Comparison of ENCODE assay signal across 8 cellular contexts in the genomic region with DNA sequence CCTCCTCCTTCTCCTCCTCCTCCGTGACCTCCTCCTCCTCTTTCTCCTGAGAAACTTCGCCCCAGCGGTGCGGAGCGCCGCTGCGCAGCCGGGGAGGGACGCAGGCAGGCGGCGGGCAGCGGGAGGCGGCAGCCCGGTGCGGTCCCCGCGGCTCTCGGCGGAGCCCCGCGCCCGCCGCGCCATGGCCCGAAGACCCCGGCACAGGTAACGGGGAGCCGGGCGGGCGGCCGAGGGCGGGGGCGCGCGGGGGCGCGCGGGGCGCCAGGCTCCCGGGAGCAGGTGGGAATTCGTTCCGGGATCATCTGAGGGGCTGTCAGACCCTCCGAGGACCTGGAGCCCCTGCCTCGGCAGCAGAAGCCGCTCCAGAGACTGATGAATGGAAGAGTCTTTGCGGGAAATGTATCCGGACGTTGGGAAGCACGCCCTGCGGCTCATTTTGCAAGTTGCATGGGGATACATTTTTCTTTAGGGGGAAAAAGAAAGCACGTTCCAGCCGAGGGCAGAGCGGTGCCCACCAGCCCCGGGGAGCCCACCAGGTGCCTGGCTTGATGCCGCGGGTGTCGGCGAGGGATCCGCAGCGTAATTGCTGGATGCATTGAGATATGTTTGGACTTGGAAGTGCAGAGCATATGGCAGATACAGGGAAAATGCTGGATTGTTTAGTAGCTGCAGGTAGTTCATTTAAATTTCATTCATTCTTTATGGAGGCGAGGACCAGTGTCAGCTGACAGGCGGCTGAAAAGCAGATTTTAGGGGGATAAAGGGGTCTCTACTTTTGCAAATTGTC. TPM values are rescaled to one million over a fixed set of nuclear protein-coding genes. Genes with fewer than 3 reads are reported as not detected.
A peak's percentile ranks its signal among the peaks of the same experiment; 100 is the strongest.
DNase-seq lines count a peak whose midpoint lies in the region; ATAC-seq and TF ChIP-seq lines count a peak whose summit lies in the region.

No MANE protein-coding gene starts in this region.

- no peaks in the 10 kb centered on the region for H3K9me3 ChIP-seq in ES-I3 (ENCODE audit: control insufficient read depth, insufficient read depth, low read length)
- H3K9me3 ChIP-seq in T-helper 17 cell (ENCODE audit: control insufficient read depth, low read length, poor library complexity, severe bottlenecking): no peaks in the 10 kb centered on the region

- no peak for TF ChIP-seq CTCF in HL-60 (IDR thresholded peaks at IDR 0.05; ENCODE audit: insufficient read depth, low read length)
- TF ChIP-seq CTCF in endothelial cell (IDR thresholded peaks at IDR 0.05; ENCODE audit: unreplicated experiment): no peak

- H3K36me3 Mint-ChIP-seq in T-helper 17 cell (ENCODE audit: low read depth): peaks cover 3% of the 10 kb centered on the region
- peaks cover 9% of the 10 kb centered on the region for H3K36me3 Mint-ChIP-seq in endothelial cell (ENCODE audit: low read depth, unreplicated experiment)
- H3K36me3 Mint-ChIP-seq in naive thymus-derived CD8-positive, alpha-beta T cell: peaks cover 0 to 6% (median 0%) of the 10 kb centered on the region in 3 donors

- H3K4me1 Mint-ChIP-seq in T-helper 17 cell (peaks cover 25% of the 10 kb centered on the region), endothelial cell (ENCODE audit: unreplicated experiment) (peaks cover 16% of the 10 kb centered on the region)
- H3K4me1 Mint-ChIP-seq in naive thymus-derived CD8-positive, alpha-beta T cell: peaks cover 18 to 33% (median 22%) of the 10 kb centered on the region in 4 donors

- H3K4me3 Mint-ChIP-seq in T-helper 17 cell: peak overlapping the region; percentile 95
- peak overlapping the region; percentile 97 for H3K4me3 Mint-ChIP-seq in endothelial cell (ENCODE audit: unreplicated experiment)
- H3K4me3 Mint-ChIP-seq in naive thymus-derived CD8-positive, alpha-beta T cell: peak overlapping the region; percentile 82 to 98 (median 94)

- no peaks in the 10 kb centered on the region for H3K36me3 ChIP-seq in ES-I3 (ENCODE audit: insufficient read depth, low read length)

- DNase-seq in HL-60 (ENCODE audit: low read depth in 1 of 2, low spot score in 1 of 2): no peak
- DNase-seq in T-helper 17 cell: no peak
- peak; percentile 15 for DNase-seq in endothelial cell (ENCODE audit: low spot score)
- DNase-seq in naive thymus-derived CD8-positive, alpha-beta T cell: peak in 6 of 10 donors; percentile 3 to 38 (median 17)
- no peak for DNase-seq in cerebellar nuclear complex (lab: John Stamatoyannopoulos, UW)
- DNase-seq in NOMO-1 treated with DMSO at 0.1 percent for 48 hours (lab: John Stamatoyannopoulos, UW; ENCODE audit: unreplicated experiment): no peak

- POLR2A ChIA-PET in naive thymus-derived CD8-positive, alpha-beta T cell (lab: Charles Lee): interaction anchor here (0.6 to 4.5 kb wide), 25 partner anchors 16 to 1108 kb away, joined by 3 to 26 read pairs (median 6); a partner anchor contains a TSS

- H3K27ac Mint-ChIP-seq in T-helper 17 cell (peak overlapping the region; percentile 37), endothelial cell (ENCODE audit: unreplicated experiment) (peak overlapping the region; percentile 48)
- H3K27ac Mint-ChIP-seq in naive thymus-derived CD8-positive, alpha-beta T cell: peak overlapping the region; percentile 64 to 95 (median 92)

- H3K4me3 ChIP-seq in HL-60 (replicated peaks; ENCODE audit: insufficient read depth, low read length): peak overlapping the region; percentile 84

- no peaks in the 10 kb centered on the region for H3K9me3 Mint-ChIP-seq in endothelial cell (ENCODE audit: unreplicated experiment)
- no peaks in the 10 kb centered on the region for H3K9me3 Mint-ChIP-seq in naive thymus-derived CD8-positive, alpha-beta T cell

- ATAC-seq in T-helper 17 cell (no peak), GM21529 (IDR thresholded peaks at IDR 0.05; ENCODE audit: unreplicated experiment) (no peak)
- ATAC-seq in naive thymus-derived CD8-positive, alpha-beta T cell: no peak

- H3K4me1 ChIP-seq in ES-I3 (ENCODE audit: insufficient read depth, low read length): no peaks in the 10 kb centered on the region

- no peaks in the 10 kb centered on the region for H3K27me3 ChIP-seq in HL-60 (ENCODE audit: insufficient read depth, poor library complexity, severe bottlenecking)

- no peaks in the 10 kb centered on the region for H3K27me3 Mint-ChIP-seq in T-helper 17 cell
- H3K27me3 Mint-ChIP-seq in endothelial cell (ENCODE audit: unreplicated experiment): peaks cover 9% of the 10 kb centered on the region
- H3K27me3 Mint-ChIP-seq in naive thymus-derived CD8-positive, alpha-beta T cell: no peaks in the 10 kb centered on the region

- H3K9ac ChIP-seq in ES-I3 (ENCODE audit: low read depth, low read length): peak overlapping the region; percentile 89

- peak overlapping the region; percentile 92 for H3K27ac ChIP-seq in HL-60 (replicated peaks)

RNA-seq across cellular contexts. Expression of a gene that starts 0.4 kb away (rescaled TPM):
- total RNA-seq in T-helper 17 cell (1 to 10 TPM; 1.3 to 3.7 TPM), endothelial cell (ENCODE audit: unreplicated experiment) (23.3 TPM)
- total RNA-seq in naive thymus-derived CD8-positive, alpha-beta T cell: 10 to 100 TPM; 20.9 to 22.5 TPM
- 1 to 10 TPM; 2.4 to 4.8 (median 2.5) TPM for polyA plus RNA-seq in naive thymus-derived CD8-positive, alpha-beta T cell

Comparison
In these comparisons a context has a peak if more than half of its experiments do, and no peak if none do; other contexts are left out.
1. DNase-seq: peak in endothelial cell (single experiment) and naive thymus-derived CD8-positive, alpha-beta T cell (6 of 10); none in HL-60 (0 of 2), T-helper 17 cell (0 of 3), cerebellar nuclear complex (0 of 2) and NOMO-1 treated with DMSO at 0.1 percent for 48 hours (single experiment).
2. H3K27ac Mint-ChIP-seq: peak in every context shown above with its lines; median percentile 92 in naive thymus-derived CD8-positive, alpha-beta T cell; 48 in endothelial cell; 37 in T-helper 17 cell.
3. Peak in every context shown above with its lines, with median percentiles within 50 percentile points of each other: H3K4me3 Mint-ChIP-seq.